Comparison of ENCODE assay signal across 1 cellular context in genomic region chr10:47404446-47404845, GRCh38.
TF ChIP-seq lines count a peak whose summit lies in the region.

No MANE protein-coding gene starts in this region.

TF ChIP-seq in IMR-90, 13 proteins besides CTCF, POLR2A, EP300 and RAD21:
- TF ChIP-seq ELK1 (IDR thresholded peaks at IDR 0.05; ENCODE audit: borderline replicate concordance, low read depth, low read length) (no peak), NFE2L2 (IDR thresholded peaks at IDR 0.05; ENCODE audit: low read depth, low read length) (no peak), BHLHE40 (IDR thresholded peaks at IDR 0.05; ENCODE audit: low read depth, low read length) (no peak), SMC3 (IDR thresholded peaks at IDR 0.05; ENCODE audit: low read depth, low read length) (no peak), RFX5 (IDR thresholded peaks at IDR 0.05; ENCODE audit: low read depth, low read length) (no peak), MXI1 (IDR thresholded peaks at IDR 0.05; ENCODE audit: borderline replicate concordance, low read depth, low read length) (no peak), CHD1 (IDR thresholded peaks at IDR 0.05; ENCODE audit: low read depth, low read length) (no peak), CEBPB (IDR thresholded peaks at IDR 0.05; ENCODE audit: low read depth, low read length) (no peak)
